In genomic region chr21:41712730-41713129, GRCh38 we compare ENCODE assay signal across 1 cellular context.
TF ChIP-seq lines count a peak whose summit lies in the region.

No MANE protein-coding gene starts in this region.

TF ChIP-seq in HepG2, 621 proteins besides CTCF, POLR2A, EP300 and RAD21 (continued from another document and continues in another):
- TF ChIP-seq SNAPC4 (CRISPR knock-in tag; IDR thresholded peaks at IDR 0.05) = no peak
- no peak; the same call in 1 of the 2 replicates for TF ChIP-seq ARID4A (CRISPR knock-in tag; IDR thresholded peaks at IDR 0.05; ENCODE audit: borderline replicate concordance)
- TF ChIP-seq ZNF609 (CRISPR knock-in tag; IDR thresholded peaks at IDR 0.05; ENCODE audit: borderline replicate concordance) = no peak
- no peak for TF ChIP-seq ZBTB49 (CRISPR knock-in tag; IDR thresholded peaks at IDR 0.05; ENCODE audit: borderline replicate concordance)
- no peak for TF ChIP-seq ZSCAN30 (CRISPR knock-in tag; IDR thresholded peaks at IDR 0.05)
- TF ChIP-seq ZNF841 (CRISPR knock-in tag; IDR thresholded peaks at IDR 0.05; ENCODE audit: borderline replicate concordance) = no peak
- TF ChIP-seq HOXA3 (CRISPR knock-in tag; IDR thresholded peaks at IDR 0.05) = no peak; the same call in 1 of the 2 replicates
- no peak for TF ChIP-seq ZNF10 (CRISPR knock-in tag; IDR thresholded peaks at IDR 0.05; ENCODE audit: borderline replicate concordance, low read depth)
- no peak for TF ChIP-seq RNF219 (CRISPR knock-in tag; IDR thresholded peaks at IDR 0.05)
- no peak for TF ChIP-seq ZFP36L1 (CRISPR knock-in tag; IDR thresholded peaks at IDR 0.05)
- TF ChIP-seq RBAK (CRISPR knock-in tag; IDR thresholded peaks at IDR 0.05) = no peak
- TF ChIP-seq ZNF530 (CRISPR knock-in tag; IDR thresholded peaks at IDR 0.05; ENCODE audit: low read depth) = no peak
- no peak for TF ChIP-seq NPAS2 (CRISPR knock-in tag; IDR thresholded peaks at IDR 0.05; ENCODE audit: borderline replicate concordance)
- TF ChIP-seq FOXK1 (CRISPR knock-in tag; IDR thresholded peaks at IDR 0.05; ENCODE audit: borderline replicate concordance, low read depth) = peak; percentile 91
- peak; percentile 82 for TF ChIP-seq SAP130 (CRISPR knock-in tag; IDR thresholded peaks at IDR 0.05; ENCODE audit: low read depth)
- no peak for TF ChIP-seq MYNN (CRISPR knock-in tag; IDR thresholded peaks at IDR 0.05; ENCODE audit: low read depth)
- no peak for TF ChIP-seq MEIS2 (CRISPR knock-in tag; IDR thresholded peaks at IDR 0.05)
- TF ChIP-seq NR2F6 (IDR thresholded peaks at IDR 0.05) = no peak
- TF ChIP-seq NR2F6 (CRISPR knock-in tag; IDR thresholded peaks at IDR 0.05) = peak; percentile 38; the same call in 1 of the 2 replicates
- no peak for TF ChIP-seq ZNF562 (CRISPR knock-in tag; IDR thresholded peaks at IDR 0.05; ENCODE audit: borderline replicate concordance)
- TF ChIP-seq KLF12 (CRISPR knock-in tag; IDR thresholded peaks at IDR 0.05; ENCODE audit: borderline replicate concordance) = no peak
- TF ChIP-seq ZKSCAN8 (CRISPR knock-in tag; IDR thresholded peaks at IDR 0.05; ENCODE audit: borderline replicate concordance) = 0 out of 2 replicates have a peak, but pooled peaks have one; percentile 46
- peak; percentile 68 for TF ChIP-seq MAX (IDR thresholded peaks at IDR 0.05)
- TF ChIP-seq FOXP4 (CRISPR knock-in tag; IDR thresholded peaks at IDR 0.05) = peak; percentile 89
- TF ChIP-seq CREB1 (IDR thresholded peaks at IDR 0.05) = no peak
- TF ChIP-seq CREB1 (CRISPR knock-in tag; IDR thresholded peaks at IDR 0.05) = no peak
- TF ChIP-seq GRHL1 (CRISPR knock-in tag; conservative IDR thresholded peaks at IDR 0.05) = no peak
- TF ChIP-seq KLF9 (CRISPR knock-in tag; IDR thresholded peaks at IDR 0.05; ENCODE audit: low read depth) = no peak
- TF ChIP-seq POLR2G (IDR thresholded peaks at IDR 0.05; ENCODE audit: low read depth, low read length) = no peak
- no peak for TF ChIP-seq ZNF619 (CRISPR knock-in tag; IDR thresholded peaks at IDR 0.05)
- no peak for TF ChIP-seq ZNF564 (CRISPR knock-in tag; IDR thresholded peaks at IDR 0.05)
- TF ChIP-seq SETDB1 (CRISPR knock-in tag; IDR thresholded peaks at IDR 0.05; ENCODE audit: borderline replicate concordance) = no peak
